Comparison of ENCODE assay signal across 23 cellular contexts in genomic region chr2:151817929-151818328, GRCh38. TPM values are rescaled to one million over a fixed set of nuclear protein-coding genes. Genes with fewer than 3 reads are reported as not detected.
A peak's percentile ranks its signal among the peaks of the same experiment; 100 is the strongest.
DNase-seq lines count a peak whose midpoint lies in the region; ATAC-seq and TF ChIP-seq lines count a peak whose summit lies in the region.
"Had no signal": no experiment of that assay in that cellular context is flagged by ENCODE, and none has a peak within 500 bp of the region (broad histone marks: within the 10 kb centered on the region; RNA-seq: fewer than 3 reads in every experiment).

No MANE protein-coding gene starts in this region.

- peak overlapping the region; percentile 67 to 80 for H3K27ac Mint-ChIP-seq in stimulated activated naive CD8-positive, alpha-beta T cell treated with anti-CD3 and anti-CD28 coated beads, Interleukin-15, amount 100 ng/mL, for 72 hours
- no peak overlapping the region for H3K27ac Mint-ChIP-seq in activated CD8-positive, alpha-beta T cell treated with anti-CD3 and anti-CD28 coated beads for 36 hours

- H3K4me3 ChIP-seq in epithelial cell of esophagus (ENCODE audit: low read length), result no peak overlapping the region
- H3K4me3 ChIP-seq in psoas muscle, result peak overlapping the region; percentile 21
- H3K4me3 ChIP-seq: GM23248 had no signal

- no peaks in the 10 kb centered on the region for H3K9me3 Mint-ChIP-seq in stimulated activated naive CD8-positive, alpha-beta T cell treated with anti-CD3 and anti-CD28 coated beads, Interleukin-15, amount 100 ng/mL, for 72 hours
- no peaks in the 10 kb centered on the region for H3K9me3 Mint-ChIP-seq in activated CD8-positive, alpha-beta T cell treated with anti-CD3 and anti-CD28 coated beads for 36 hours
- H3K9me3 Mint-ChIP-seq: CD8-positive, alpha-beta memory T cell had no signal

- H3K9me3 ChIP-seq in psoas muscle, result no peaks in the 10 kb centered on the region
- H3K9me3 ChIP-seq: BE2C had no signal

- 84 to 93% (median 91%) methylated on average over 3 of the region's 3 CpGs for WGBS in psoas muscle, 3 donors

- DNase-seq in stimulated activated naive CD8-positive, alpha-beta T cell treated with anti-CD3 and anti-CD28 coated beads, Interleukin-15, amount 100 ng/mL, for 72 hours, result no peak
- no peak for DNase-seq in stimulated activated naive CD8-positive, alpha-beta T cell treated with anti-CD3 and anti-CD28 coated beads, Interleukin-15, Interleukin-2, amounts not matched to agents 100 U/mL and 50 U/mL, for 24 hours
- peak; percentile 3 for DNase-seq in epithelial cell of esophagus (ENCODE audit: low read depth)
- no peak for DNase-seq in psoas muscle
- DNase-seq in COR-L47 (lab: John Stamatoyannopoulos, UW), result no peak
- no peak for DNase-seq in activated CD8-positive, alpha-beta T cell treated with anti-CD3 and anti-CD28 coated beads for 36 hours
- DNase-seq in NOMO-1 treated with dmso at 0.1 percent for 144 hours (lab: John Stamatoyannopoulos, UW; ENCODE audit: unreplicated experiment), result no peak
- DNase-seq: BE2C; CD8-positive, alpha-beta memory T cell; DMS153; DND-41; GM23248; H7; NCI-H1048; NCI-H1417 treated with DMSO at 0.1 percent for 48 hours; NCI-H1694 treated with DMSO at 0.1 percent for 48 hours; NCI-H2081; NCI-H2227 treated with DMSO at 0.1 percent for 48 hours; NCI-H526 treated with DMSO at 0.1 percent for 48 hours; SHP77 treated with DMSO at 0.1 percent for 48 hours had no signal

- ATAC-seq in stimulated activated naive CD8-positive, alpha-beta T cell treated with anti-CD3 and anti-CD28 coated beads, Interleukin-15, amount 100 ng/mL, for 72 hours, result no peak
- no peak for ATAC-seq in stimulated activated naive CD8-positive, alpha-beta T cell treated with anti-CD3 and anti-CD28 coated beads, Interleukin-15, Interleukin-2, amounts not matched to agents 100 U/mL and 50 U/mL, for 24 hours
- peak; percentile 49 to 83 (median 76) for ATAC-seq in psoas muscle
- no peak for ATAC-seq in activated CD8-positive, alpha-beta T cell treated with anti-CD3 and anti-CD28 coated beads for 36 hours

- CTCF ChIA-PET in activated CD8-positive, alpha-beta T cell treated with anti-CD3 and anti-CD28 coated beads for 36 hours (lab: Charles Lee), result interaction anchor here (0.9 to 3.1 kb wide), 2 partner anchors 11 to 29 kb away, joined by 3 to 12 read pairs; no protein-coding TSS in a partner anchor

- no peak for TF ChIP-seq CTCF in epithelial cell of esophagus (IDR thresholded peaks at IDR 0.05; ENCODE audit: insufficient read depth, low read depth, low read length, missing control alignments)
- no peak for TF ChIP-seq CTCF in psoas muscle (IDR thresholded peaks at IDR 0.05)
- no peak for TF ChIP-seq CTCF in activated CD8-positive, alpha-beta T cell treated with anti-CD3 and anti-CD28 coated beads for 36 hours (IDR thresholded peaks at IDR 0.05)

- H3K27me3 Mint-ChIP-seq in stimulated activated naive CD8-positive, alpha-beta T cell treated with anti-CD3 and anti-CD28 coated beads, Interleukin-15, amount 100 ng/mL, for 72 hours, result no peaks in the 10 kb centered on the region
- H3K27me3 Mint-ChIP-seq in activated CD8-positive, alpha-beta T cell treated with anti-CD3 and anti-CD28 coated beads for 36 hours, result no peaks in the 10 kb centered on the region
- H3K27me3 Mint-ChIP-seq: CD8-positive, alpha-beta memory T cell had no signal

- POLR2A ChIA-PET in activated CD8-positive, alpha-beta T cell treated with anti-CD3 and anti-CD28 coated beads for 36 hours (lab: Charles Lee), result no interaction called here

- H3K27me3 ChIP-seq in psoas muscle (ENCODE audit: insufficient read depth in 3 of 3, low read length in 2 of 3), result no peaks in the 10 kb centered on the region
- H3K27me3 ChIP-seq: BE2C had no signal

- H3K36me3 Mint-ChIP-seq in activated CD8-positive, alpha-beta T cell treated with anti-CD3 and anti-CD28 coated beads for 36 hours (ENCODE audit: low read depth), result peaks cover 32% of the 10 kb centered on the region

- H3K4me3 Mint-ChIP-seq in stimulated activated naive CD8-positive, alpha-beta T cell treated with anti-CD3 and anti-CD28 coated beads, Interleukin-15, amount 100 ng/mL, for 72 hours, result no peak overlapping the region
- H3K4me3 Mint-ChIP-seq in activated CD8-positive, alpha-beta T cell treated with anti-CD3 and anti-CD28 coated beads for 36 hours, result no peak overlapping the region
- H3K4me3 Mint-ChIP-seq: CD14-positive monocyte; CD8-positive, alpha-beta memory T cell had no signal

- intact Hi-C loops in psoas muscle (cut with DNase I), result no loop called here
- intact Hi-C loops in activated CD8-positive, alpha-beta T cell treated with anti-CD3 and anti-CD28 coated beads for 36 hours (cut with micrococcal nuclease), result no loop called here

- peaks cover 33% of the 10 kb centered on the region for H3K4me1 ChIP-seq in psoas muscle
- H3K4me1 ChIP-seq: BE2C had no signal

- H3K36me3 ChIP-seq in psoas muscle (ENCODE audit: insufficient read depth in 1 of 2, low read depth in 1 of 2), result peaks cover 0 to 20% of the 10 kb centered on the region in 2 donors
- H3K36me3 ChIP-seq: BE2C had no signal

- peak overlapping the region; percentile 54 for H3K27ac ChIP-seq in psoas muscle
- H3K27ac ChIP-seq: 22Rv1, GM23248, HL-60 had no signal

- peaks cover 39% of the 10 kb centered on the region for H3K4me1 Mint-ChIP-seq in stimulated activated naive CD8-positive, alpha-beta T cell treated with anti-CD3 and anti-CD28 coated beads, Interleukin-15, amount 100 ng/mL, for 72 hours
- peaks cover 37% of the 10 kb centered on the region for H3K4me1 Mint-ChIP-seq in activated CD8-positive, alpha-beta T cell treated with anti-CD3 and anti-CD28 coated beads for 36 hours (ENCODE audit: low read depth)

RNA-seq across cellular contexts. Expression of gene ARL5A, which starts 10.3 kb away (rescaled TPM):
- total RNA-seq in psoas muscle, result 10 to 100 TPM; 42.5 to 71.9 (median 51.7) TPM
- polyA plus RNA-seq in psoas muscle, result 10 to 100 TPM; 11.8 to 57.5 (median 21.0) TPM
- 10 to 100 TPM; 78.7 to 79.9 TPM for total RNA-seq in activated CD8-positive, alpha-beta T cell treated with anti-CD3 and anti-CD28 coated beads for 36 hours

Comparison
In these comparisons a context has a peak if more than half of its experiments do, and no peak if none do; other contexts are left out.
1. ATAC-seq: peak in psoas muscle (4 of 4); none in stimulated activated naive CD8-positive, alpha-beta T cell treated with anti-CD3 and anti-CD28 coated beads, Interleukin-15, amount 100 ng/mL, for 72 hours (single experiment), stimulated activated naive CD8-positive, alpha-beta T cell treated with anti-CD3 and anti-CD28 coated beads, Interleukin-15, Interleukin-2, amounts not matched to agents 100 U/mL and 50 U/mL, for 24 hours (single experiment) and activated CD8-positive, alpha-beta T cell treated with anti-CD3 and anti-CD28 coated beads for 36 hours (single experiment).